ENCODE assay signal across 12 cellular contexts in the genomic region with DNA sequence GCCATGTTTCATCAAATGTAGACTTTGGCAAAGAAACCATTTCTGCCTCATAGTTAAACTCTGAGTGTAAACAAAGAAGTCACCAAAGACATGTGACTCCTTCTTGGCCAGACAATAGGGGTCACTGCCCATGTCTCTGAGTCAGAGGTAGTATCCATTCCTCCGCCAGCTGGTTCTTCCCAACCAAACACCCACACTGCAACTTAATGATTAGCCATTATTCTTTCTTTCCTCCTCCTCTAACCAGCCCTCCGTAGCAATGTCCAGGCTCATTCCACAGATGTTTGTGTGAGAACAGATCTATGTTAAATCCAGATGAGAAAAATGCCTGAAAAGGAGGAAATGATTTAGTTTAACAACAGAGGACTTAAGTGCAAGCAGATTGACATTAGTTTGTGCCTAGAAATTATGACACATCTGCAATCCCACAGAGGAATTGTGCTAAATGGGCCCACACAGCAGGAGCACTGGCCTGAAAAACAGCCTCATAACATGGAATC.
DNase-seq lines count a peak whose midpoint lies in the region; ATAC-seq and TF ChIP-seq lines count a peak whose summit lies in the region.
"Had no signal": no experiment of that assay in that cellular context is flagged by ENCODE, and none has a peak within 500 bp of the region (broad histone marks: within the 10 kb centered on the region; RNA-seq: fewer than 3 reads in every experiment).

No MANE protein-coding gene starts in this region.

- ATAC-seq in Right ventricle myocardium superior (ENCODE audit: poor library complexity): peak; percentile 85

- no peaks in the 10 kb centered on the region for H3K27me3 ChIP-seq in adipocyte (replicated peaks; ENCODE audit: control insufficient read depth, insufficient read depth, low read length)
- H3K27me3 ChIP-seq: SJCRH30 had no signal

- H3K4me3 ChIP-seq in adipocyte (ENCODE audit: low read length): peak overlapping the region; percentile 6
- no peak overlapping the region for H3K4me3 ChIP-seq in retinal pigment epithelial cell (ENCODE audit: low read length)
- H3K4me3 ChIP-seq: SJCRH30 had no signal

- no peak for TF ChIP-seq CTCF in retinal pigment epithelial cell (conservative IDR thresholded peaks at IDR 0.05; ENCODE audit: low read depth, low read length)

- H3K4me1 ChIP-seq in adipocyte (ENCODE audit: control insufficient read depth, insufficient read depth, low read length): peaks cover 27% of the 10 kb centered on the region

- no peaks in the 10 kb centered on the region for H3K9me3 ChIP-seq in adipocyte (ENCODE audit: control insufficient read depth, low read length)

- no peak overlapping the region for H3K9ac ChIP-seq in adipocyte (ENCODE audit: low read length)
- H3K9ac ChIP-seq: KMS-11 had no signal

- intact Hi-C loops in Right ventricle myocardium superior (cut with DNase I): no loop called here

- H3K36me3 ChIP-seq in adipocyte (ENCODE audit: control insufficient read depth, insufficient read depth, low read length, severe bottlenecking): no peaks in the 10 kb centered on the region
- H3K36me3 ChIP-seq: SJCRH30 had no signal

- DNase-seq in ELF-1 (ENCODE audit: low read depth, low spot score) (peak; percentile 29), adipocyte (ENCODE audit: low read depth) (peak; percentile 95), Right ventricle myocardium superior (no peak), retinal pigment epithelial cell (ENCODE audit: low read depth) (peak; percentile 77), NCI-H82 treated with DMSO at 0.1 percent for 48 hours (lab: John Stamatoyannopoulos, UW; ENCODE audit: unreplicated experiment) (no peak), midbrain (lab: John Stamatoyannopoulos, UW) (no peak), activated T-cell treated with anti-CD3 and anti-CD28 coated beads for 4 hours (no peak)
- DNase-seq in stimulated activated CD4-positive, alpha-beta T cell treated with anti-CD3 and anti-CD28 coated beads, Interleukin-4, amount 100 ng/mL, for 1 hour: no peak
- DNase-seq: hippocampal formation; SJCRH30; stimulated activated CD4-positive, alpha-beta T cell treated with anti-CD3 and anti-CD28 coated beads, Interleukin-2, amount 100 ng/mL, for 24 hours had no signal

Comparison
In these comparisons a context has a peak if more than half of its experiments do, and no peak if none do; other contexts are left out.
1. DNase-seq: peak in ELF-1 (single experiment), adipocyte (single experiment) and retinal pigment epithelial cell (single experiment); none in Right ventricle myocardium superior (single experiment), stimulated activated CD4-positive, alpha-beta T cell treated with anti-CD3 and anti-CD28 coated beads, Interleukin-4, amount 100 ng/mL, for 1 hour (single experiment), NCI-H82 treated with DMSO at 0.1 percent for 48 hours (single experiment), midbrain (single experiment) and activated T-cell treated with anti-CD3 and anti-CD28 coated beads for 4 hours (single experiment).